In the genomic region with DNA sequence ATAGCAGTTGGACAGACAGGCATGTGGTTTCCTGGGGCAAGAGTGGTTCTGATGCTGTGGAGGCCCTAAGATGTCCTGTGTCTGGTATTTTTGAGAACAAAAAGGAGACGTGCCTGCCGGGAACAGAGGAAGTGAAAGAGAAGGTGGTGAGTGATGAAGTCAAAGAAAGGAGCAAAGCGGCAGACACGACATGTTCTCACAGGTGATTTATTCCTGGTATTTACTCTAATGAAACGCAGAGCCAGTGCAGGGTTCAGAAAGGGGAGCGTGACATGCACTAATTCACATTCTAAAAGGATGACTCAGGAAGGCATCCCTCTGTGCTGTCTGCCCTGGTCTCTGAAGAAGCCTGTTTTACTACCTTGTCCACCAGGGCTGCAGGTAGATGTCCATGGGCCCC, we compare ENCODE assay signal across 18 cellular contexts.
DNase-seq lines count a peak whose midpoint lies in the region; ATAC-seq, FAIRE-seq and TF ChIP-seq lines count a peak whose summit lies in the region.
"Had no signal": no experiment of that assay in that cellular context is flagged by ENCODE, and none has a peak within 500 bp of the region (broad histone marks: within the 10 kb centered on the region; RNA-seq: fewer than 3 reads in every experiment).

No MANE protein-coding gene starts in this region.

- H3K27ac ChIP-seq in astrocyte (ENCODE audit: low read depth, low read length), result no peak overlapping the region
- H3K27ac ChIP-seq: BLaER1, esophagus squamous epithelium, vagina had no signal

- no peaks in the 10 kb centered on the region for H3K4me1 ChIP-seq in astrocyte (ENCODE audit: insufficient read depth, low read length)
- H3K4me1 ChIP-seq: BLaER1, esophagus squamous epithelium, vagina had no signal

- no peak overlapping the region for H3K4me3 Mint-ChIP-seq in astrocyte (ENCODE audit: unreplicated experiment)
- H3K4me3 Mint-ChIP-seq in stimulated activated naive B cell treated with anti-CD40 and anti-IgM and Interleukin-4, amounts not matched to agents 10 μg/mL and 1 μg/mL and 100 μg/mL, for 72 hours, result no peak overlapping the region
- H3K4me3 Mint-ChIP-seq: nephron had no signal

- peak overlapping the region; percentile 84 for H3K27ac Mint-ChIP-seq in astrocyte (ENCODE audit: unreplicated experiment)
- no peak overlapping the region for H3K27ac Mint-ChIP-seq in stimulated activated naive B cell treated with anti-CD40 and anti-IgM and Interleukin-4, amounts not matched to agents 10 μg/mL and 1 μg/mL and 100 μg/mL, for 72 hours
- H3K27ac Mint-ChIP-seq: nephron had no signal

- peaks cover 7% of the 10 kb centered on the region for H3K9me3 Mint-ChIP-seq in astrocyte (ENCODE audit: unreplicated experiment)
- H3K9me3 Mint-ChIP-seq in stimulated activated naive B cell treated with anti-CD40 and anti-IgM and Interleukin-4, amounts not matched to agents 10 μg/mL and 1 μg/mL and 100 μg/mL, for 72 hours, result peaks cover 3 to 5% of the 10 kb centered on the region in 2 donors

- no peak overlapping the region for H3K4me3 ChIP-seq in astrocyte (ENCODE audit: insufficient read depth, low read depth, low read length)
- H3K4me3 ChIP-seq: BLaER1, esophagus squamous epithelium, skin epidermis, vagina had no signal

- no peaks in the 10 kb centered on the region for H3K79me2 ChIP-seq in astrocyte (ENCODE audit: insufficient read depth, low read length)

- no peak for TF ChIP-seq CTCF in astrocyte (IDR thresholded peaks at IDR 0.05; ENCODE audit: insufficient read depth, low read depth, low read length)

- no peak overlapping the region for H2AFZ ChIP-seq in astrocyte (ENCODE audit: low read depth, low read length)

- no peaks in the 10 kb centered on the region for H4K20me1 ChIP-seq in astrocyte (ENCODE audit: insufficient read depth, low read length)
- H4K20me1 ChIP-seq: BLaER1 had no signal

- TF ChIP-seq EP300 in Ishikawa (IDR thresholded peaks at IDR 0.05; ENCODE audit: borderline replicate concordance), result no peak

- no peak overlapping the region for H3K4me2 ChIP-seq in astrocyte (ENCODE audit: low read length)
- H3K4me2 ChIP-seq: BLaER1 had no signal

- no peaks in the 10 kb centered on the region for H3K27me3 Mint-ChIP-seq in astrocyte (ENCODE audit: low read depth, unreplicated experiment)
- H3K27me3 Mint-ChIP-seq in stimulated activated naive B cell treated with anti-CD40 and anti-IgM and Interleukin-4, amounts not matched to agents 10 μg/mL and 1 μg/mL and 100 μg/mL, for 72 hours, result no peaks in the 10 kb centered on the region

- peaks cover 17% of the 10 kb centered on the region for H3K4me1 Mint-ChIP-seq in astrocyte (ENCODE audit: low read depth, unreplicated experiment)
- H3K4me1 Mint-ChIP-seq in stimulated activated naive B cell treated with anti-CD40 and anti-IgM and Interleukin-4, amounts not matched to agents 10 μg/mL and 1 μg/mL and 100 μg/mL, for 72 hours, result no peaks in the 10 kb centered on the region
- H3K4me1 Mint-ChIP-seq: nephron had no signal

- DNase-seq in EH (ENCODE audit: low read depth), result peak; percentile 67
- peak; percentile 41 for DNase-seq in astrocyte (ENCODE audit: low read depth)
- peak; percentile 13 for DNase-seq in left kidney (ENCODE audit: low read depth, low spot score)
- no peak for DNase-seq in GM19240 (ENCODE audit: insufficient read length, low spot score)
- DNase-seq in germinal center (ENCODE audit: low spot score), result no peak
- no peak for DNase-seq in stimulated activated naive B cell treated with anti-CD40 and anti-IgM and Interleukin-4, amounts not matched to agents 10 μg/mL and 1 μg/mL and 100 μg/mL, for 72 hours
- DNase-seq in posterior cingulate gyrus, result no peak
- DNase-seq: activated CD4-positive, alpha-beta T cell treated with anti-CD3 and anti-CD28 coated beads, Interleukin-2, amount 50 U/mL, for 4 hours; cerebellar nuclear complex; esophagus squamous epithelium; GF-D8; NCI-H1694 treated with DMSO at 0.1 percent for 48 hours; T-helper 2 cell had no signal

- intact Hi-C loops in posterior cingulate gyrus (cut with DNase I), result no loop called here

- H3K36me3 Mint-ChIP-seq in astrocyte (ENCODE audit: low read depth, unreplicated experiment), result no peaks in the 10 kb centered on the region
- H3K36me3 Mint-ChIP-seq in stimulated activated naive B cell treated with anti-CD40 and anti-IgM and Interleukin-4, amounts not matched to agents 10 μg/mL and 1 μg/mL and 100 μg/mL, for 72 hours, result no peaks in the 10 kb centered on the region

- TF ChIP-seq RAD21 in Ishikawa (IDR thresholded peaks at IDR 0.05; ENCODE audit: low read depth), result no peak

- H3K36me3 ChIP-seq in astrocyte (ENCODE audit: insufficient read depth, low read length), result no peaks in the 10 kb centered on the region
- H3K36me3 ChIP-seq: BLaER1, esophagus squamous epithelium, vagina had no signal

- no peak overlapping the region for H3K9ac ChIP-seq in astrocyte (ENCODE audit: low read length)
- H3K9ac ChIP-seq: BLaER1 had no signal

- H3K9me3 ChIP-seq in astrocyte (ENCODE audit: insufficient read depth, low read depth, low read length), result no peaks in the 10 kb centered on the region
- H3K9me3 ChIP-seq: esophagus squamous epithelium, vagina had no signal

- no peaks in the 10 kb centered on the region for H3K27me3 ChIP-seq in astrocyte (ENCODE audit: insufficient read depth, low read length)
- H3K27me3 ChIP-seq: BLaER1, esophagus squamous epithelium, vagina had no signal

- ATAC-seq in stimulated activated naive B cell treated with anti-CD40 and anti-IgM and Interleukin-4, amounts not matched to agents 10 μg/mL and 1 μg/mL and 100 μg/mL, for 72 hours (replicated peaks), result no peak

- no peak for FAIRE-seq in astrocyte (lab: Jason Lieb, UNC)

TF ChIP-seq in Ishikawa, 13 proteins besides CTCF, POLR2A, EP300 and RAD21:
- peak; percentile 47 for TF ChIP-seq TEAD4 (IDR thresholded peaks at IDR 0.05)
- TF ChIP-seq, protein P1, sequence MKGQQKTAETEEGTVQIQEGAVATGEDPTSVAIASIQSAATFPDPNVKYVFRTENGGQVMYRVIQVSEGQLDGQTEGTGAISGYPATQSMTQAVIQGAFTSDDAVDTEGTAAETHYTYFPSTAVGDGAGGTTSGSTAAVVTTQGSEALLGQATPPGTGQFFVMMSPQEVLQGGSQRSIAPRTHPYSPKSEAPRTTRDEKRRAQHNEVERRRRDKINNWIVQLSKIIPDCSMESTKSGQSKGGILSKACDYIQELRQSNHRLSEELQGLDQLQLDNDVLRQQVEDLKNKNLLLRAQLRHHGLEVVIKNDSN (IDR thresholded peaks at IDR 0.05), result no peak

Comparison
In these comparisons a context has a peak if more than half of its experiments do, and no peak if none do; other contexts are left out.
1. DNase-seq: peak in EH (single experiment), astrocyte (single experiment) and left kidney (single experiment); none in GM19240 (single experiment), germinal center (single experiment), stimulated activated naive B cell treated with anti-CD40 and anti-IgM and Interleukin-4, amounts not matched to agents 10 μg/mL and 1 μg/mL and 100 μg/mL, for 72 hours (single experiment) and posterior cingulate gyrus (0 of 10).